16 cellular contexts compared by ENCODE assay signal in genomic region chr11:24781288-24781687, GRCh38.
A peak's percentile ranks its signal among the peaks of the same experiment; 100 is the strongest.
DNase-seq lines count a peak whose midpoint lies in the region; ATAC-seq, FAIRE-seq and TF ChIP-seq lines count a peak whose summit lies in the region.
"Had no signal": no experiment of that assay in that cellular context is flagged by ENCODE, and none has a peak within 500 bp of the region (broad histone marks: within the 10 kb centered on the region; RNA-seq: fewer than 3 reads in every experiment).

No MANE protein-coding gene starts in this region.

- H3K27me3 ChIP-seq in PC-3 (ENCODE audit: low read length) (no peaks in the 10 kb centered on the region), body of pancreas (no peaks in the 10 kb centered on the region), HAP-1 (ENCODE audit: low read depth) (no peaks in the 10 kb centered on the region)

- H3K4me1 ChIP-seq in A549 (no peaks in the 10 kb centered on the region), PC-3 (ENCODE audit: insufficient read depth, low read length) (no peaks in the 10 kb centered on the region), body of pancreas (no peaks in the 10 kb centered on the region), HAP-1 (peaks cover 3% of the 10 kb centered on the region)

- H4K20me1 ChIP-seq in PC-3 (ENCODE audit: low read length): no peaks in the 10 kb centered on the region

- no peaks in the 10 kb centered on the region for H3K36me3 ChIP-seq in PC-3 (ENCODE audit: low read depth, low read length)
- H3K36me3 ChIP-seq in body of pancreas (replicated peaks in 1 of 2; ENCODE audit: insufficient read depth in 1 of 2, low read depth in 2 of 2): no peaks in the 10 kb centered on the region
- H3K36me3 ChIP-seq in HAP-1 (replicated peaks): no peaks in the 10 kb centered on the region

- H3K27ac ChIP-seq in A549 (no peak overlapping the region), PC-3 (ENCODE audit: low read length) (no peak overlapping the region), body of pancreas (no peak overlapping the region)

- intact Hi-C loops in PC-3 (cut with micrococcal nuclease): loop anchor here (2.0 kb wide), 1 partner anchor 954 kb away; no protein-coding TSS in a partner anchor
- intact Hi-C loops in body of pancreas (cut with DNase I): no loop called here

- TF ChIP-seq CTCF in A549 (IDR thresholded peaks at IDR 0.05): no peak
- TF ChIP-seq CTCF in PC-3 (conservative IDR thresholded peaks at IDR 0.05; ENCODE audit: low read depth, low read length): peak; percentile 54
- TF ChIP-seq CTCF in epithelial cell of proximal tubule (conservative IDR thresholded peaks at IDR 0.05; ENCODE audit: low read depth, low read length): peak; percentile 34
- peak in 2 of 7 experiments; percentile 18 to 29 for TF ChIP-seq CTCF in body of pancreas (IDR thresholded peaks at IDR 0.05)

- no peak overlapping the region for H2AFZ ChIP-seq in PC-3 (ENCODE audit: low read length)

- no peak for TF ChIP-seq POLR2A in A549 (IDR thresholded peaks at IDR 0.05; ENCODE audit: low read length)
- no peak for TF ChIP-seq POLR2A in body of pancreas (IDR thresholded peaks at IDR 0.05)
- TF ChIP-seq POLR2A in GM12891 (IDR thresholded peaks at IDR 0.05; ENCODE audit: low read depth, low read length): no peak

- FAIRE-seq in A549 (lab: Jason Lieb, UNC) (no peak), GM12891 (lab: Jason Lieb, UNC) (no peak)

- no peaks in the 10 kb centered on the region for H3K9me2 ChIP-seq in PC-3 (replicated peaks; ENCODE audit: low read length)

- no peaks in the 10 kb centered on the region for H3K79me2 ChIP-seq in PC-3 (ENCODE audit: low read length)

- DNase-seq in A549 (ENCODE audit: low read depth in 1 of 2, low spot score in 1 of 2) (no peak), HT-29 (ENCODE audit: low spot score) (peak; percentile 36), PC-3 (peak; percentile 37), epithelial cell of proximal tubule (ENCODE audit: low read depth) (no peak), NCI-H1092 (lab: John Stamatoyannopoulos, UW) (no peak), body of pancreas (no peak), GM12891 (ENCODE audit: insufficient read length, low spot score) (no peak), HAP-1 (ENCODE audit: low spot score in 2 of 2) (no peak)
- DNase-seq: Calu3, DND-41, H9, NCI-H1092 treated with DMSO at 0.1 percent for 48 hours, NCI-H1694, NCI-H446 treated with DMSO at 0.1 percent for 48 hours, NCI-H774, RPMI8226 had no signal

- no TSS peak for BruUV-seq in PC-3 (replicated peaks; lab: Mats Ljungman, UMichigan)

- no peaks in the 10 kb centered on the region for H3K9me3 ChIP-seq in A549
- H3K9me3 ChIP-seq in PC-3 (ENCODE audit: low read length): no peaks in the 10 kb centered on the region
- H3K9me3 ChIP-seq in body of pancreas: no peaks in the 10 kb centered on the region
- no peaks in the 10 kb centered on the region for H3K9me3 ChIP-seq in HAP-1

- H3K4me3 ChIP-seq in A549 (no peak overlapping the region), PC-3 (ENCODE audit: low read length) (no peak overlapping the region), epithelial cell of proximal tubule (ENCODE audit: low read depth, low read length) (no peak overlapping the region), body of pancreas (no peak overlapping the region), HAP-1 (no peak overlapping the region)

- in situ Hi-C loops in HAP-1 (cut with MboI; ENCODE audit: low sequenced_read_pairs): no loop called here

- POLR2A ChIA-PET in A549 (lab: Yijun Ruan, JAX) (no interaction called here), PC-3 (lab: Charles Lee; ENCODE audit: unreplicated experiment) (no interaction called here)

- ATAC-seq in A549: no peak
- peak; percentile 31; the same call in 1 of the 2 replicates for ATAC-seq in PC-3
- no peak for ATAC-seq in body of pancreas

- no peak overlapping the region for H3K9ac ChIP-seq in PC-3 (ENCODE audit: low read length)

- no peak for TF ChIP-seq RAD21 in A549 (conservative IDR thresholded peaks at IDR 0.05 in 1 of 2, IDR thresholded peaks at IDR 0.05 in 1 of 2)

- CTCF ChIA-PET in A549 (lab: Yijun Ruan, JAX): no interaction called here
- CTCF ChIA-PET in PC-3 (lab: Charles Lee): no interaction called here

- TF ChIP-seq EP300 in A549 (IDR thresholded peaks at IDR 0.05): no peak

- no peaks in the 10 kb centered on the region for H3F3A ChIP-seq in PC-3 (ENCODE audit: low read length, unreplicated experiment)

- no peak overlapping the region for H3K4me2 ChIP-seq in A549
- H3K4me2 ChIP-seq in PC-3 (ENCODE audit: low read length): no peak overlapping the region

TF ChIP-seq in A549, 52 proteins besides CTCF, POLR2A, EP300 and RAD21:
- peak; percentile 59 for TF ChIP-seq MAFK (IDR thresholded peaks at IDR 0.05; ENCODE audit: partially characterized antibody)
- TF ChIP-seq, protein P1, sequence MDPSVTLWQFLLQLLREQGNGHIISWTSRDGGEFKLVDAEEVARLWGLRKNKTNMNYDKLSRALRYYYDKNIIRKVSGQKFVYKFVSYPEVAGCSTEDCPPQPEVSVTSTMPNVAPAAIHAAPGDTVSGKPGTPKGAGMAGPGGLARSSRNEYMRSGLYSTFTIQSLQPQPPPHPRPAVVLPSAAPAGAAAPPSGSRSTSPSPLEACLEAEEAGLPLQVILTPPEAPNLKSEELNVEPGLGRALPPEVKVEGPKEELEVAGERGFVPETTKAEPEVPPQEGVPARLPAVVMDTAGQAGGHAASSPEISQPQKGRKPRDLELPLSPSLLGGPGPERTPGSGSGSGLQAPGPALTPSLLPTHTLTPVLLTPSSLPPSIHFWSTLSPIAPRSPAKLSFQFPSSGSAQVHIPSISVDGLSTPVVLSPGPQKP (IDR thresholded peaks at IDR 0.05; ENCODE audit: low read depth, low read length): no peak

TF ChIP-seq in GM12891, 5 proteins besides CTCF, POLR2A, EP300 and RAD21:
- no peak for TF ChIP-seq TAF1 (IDR thresholded peaks at IDR 0.05; ENCODE audit: low read depth, low read length)
- no peak for TF ChIP-seq PAX5 (IDR thresholded peaks at IDR 0.05; ENCODE audit: insufficient read depth, low read length, severe bottlenecking)
- no peak for TF ChIP-seq POLR2AphosphoS5 (IDR thresholded peaks at IDR 0.05; ENCODE audit: low read depth, low read length)

Comparison
In these comparisons a context has a peak if more than half of its experiments do, and no peak if none do; other contexts are left out.
1. DNase-seq: peak in HT-29 (single experiment) and PC-3 (single experiment); none in A549 (0 of 2), epithelial cell of proximal tubule (single experiment), NCI-H1092 (single experiment), body of pancreas (0 of 4), GM12891 (single experiment) and HAP-1 (0 of 2).